Comparison of ENCODE assay signal across 10 cellular contexts in the genomic region with DNA sequence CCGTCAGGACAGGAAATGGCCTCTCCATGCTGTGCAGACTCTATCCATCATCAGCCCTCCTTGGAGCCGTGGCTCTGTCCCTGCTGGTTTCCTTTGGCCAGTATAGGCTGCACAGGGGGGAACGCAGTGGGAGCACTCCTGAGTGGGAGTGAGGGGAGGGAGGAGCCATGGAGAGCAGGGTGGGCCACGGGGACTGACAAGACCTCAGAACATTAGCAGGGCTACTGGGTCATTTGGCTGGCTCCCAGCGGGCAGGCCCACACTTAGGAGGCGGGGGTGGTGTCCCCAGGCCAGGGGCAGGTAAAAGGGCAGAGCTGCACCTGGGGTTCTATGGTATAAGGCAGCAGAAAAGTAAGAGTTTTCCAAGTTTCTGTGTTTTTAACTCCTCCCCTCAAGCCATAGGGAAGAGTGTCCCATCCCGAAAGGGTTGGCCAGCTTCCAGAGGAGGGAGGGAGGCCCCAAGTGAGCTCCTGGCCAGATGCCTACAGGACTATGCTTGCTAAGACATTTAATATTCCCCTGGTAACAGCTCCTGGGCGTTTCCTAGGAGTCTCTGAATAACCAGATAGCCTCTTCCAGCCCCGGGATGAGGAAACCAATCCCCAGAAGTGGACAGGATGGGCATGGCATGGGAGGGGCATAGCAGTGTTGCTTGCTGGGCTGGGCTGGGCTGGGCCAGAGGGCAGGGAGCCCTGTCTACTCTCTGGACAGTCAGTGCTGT. TPM values are rescaled to one million over a fixed set of nuclear protein-coding genes. Genes with fewer than 3 reads are reported as not detected.
A peak's percentile ranks its signal among the peaks of the same experiment; 100 is the strongest.
DNase-seq lines count a peak whose midpoint lies in the region; ATAC-seq lines count a peak whose summit lies in the region.
"Had no signal": no experiment of that assay in that cellular context is flagged by ENCODE, and none has a peak within 500 bp of the region (broad histone marks: within the 10 kb centered on the region; RNA-seq: fewer than 3 reads in every experiment).

No MANE protein-coding gene starts in this region.

- DNase-seq in AG08395 (ENCODE audit: low spot score) (peak; percentile 93), HT-29 (ENCODE audit: low spot score) (peak; percentile 42), dedifferentiated amniotic fluid mesenchymal stem cell (ENCODE audit: extremely low spot score) (peak; percentile 95), myocyte (ENCODE audit: low read depth) (peak; percentile 92), UCSD-AML1 (lab: John Stamatoyannopoulos, UW; ENCODE audit: unreplicated experiment) (no peak)
- DNase-seq: GDM1, nephron progenitor cell had no signal

- ATAC-seq in HG02885 (IDR thresholded peaks at IDR 0.05; ENCODE audit: poor library complexity, unreplicated experiment) (no peak), HG03139 (IDR thresholded peaks at IDR 0.05; ENCODE audit: unreplicated experiment) (no peak), HG02759 (IDR thresholded peaks at IDR 0.05; ENCODE audit: unreplicated experiment) (no peak)

RNA-seq across cellular contexts. Expression of a gene that starts 5.5 kb away (rescaled TPM):
- total RNA-seq in HT-29 (2014; rRNA removed; shearing (Covaris generic)): not detected in 2 replicates
- not detected in 2 replicates for total RNA-seq in myocyte
- polyA plus RNA-seq in myocyte (2012): not detected

RNA-seq across cellular contexts. Expression of a gene that starts 19.4 kb away (rescaled TPM):
- not detected in 2 replicates for total RNA-seq in HT-29 (2014; rRNA removed; shearing (Covaris generic))
- total RNA-seq in myocyte: 107 and 137 TPM in 2 replicates
- 62.2 TPM for polyA plus RNA-seq in myocyte (2012)

Comparison
In these comparisons a context has a peak if more than half of its experiments do, and no peak if none do; other contexts are left out.
1. RNA of a gene that starts 19.4 kb away (total RNA-seq): 107 to 137 TPM in myocyte; not detected in HT-29; every median in the first group is over 100 times any median in the second.